ENCODE assay signal across 15 cellular contexts in the genomic region with DNA sequence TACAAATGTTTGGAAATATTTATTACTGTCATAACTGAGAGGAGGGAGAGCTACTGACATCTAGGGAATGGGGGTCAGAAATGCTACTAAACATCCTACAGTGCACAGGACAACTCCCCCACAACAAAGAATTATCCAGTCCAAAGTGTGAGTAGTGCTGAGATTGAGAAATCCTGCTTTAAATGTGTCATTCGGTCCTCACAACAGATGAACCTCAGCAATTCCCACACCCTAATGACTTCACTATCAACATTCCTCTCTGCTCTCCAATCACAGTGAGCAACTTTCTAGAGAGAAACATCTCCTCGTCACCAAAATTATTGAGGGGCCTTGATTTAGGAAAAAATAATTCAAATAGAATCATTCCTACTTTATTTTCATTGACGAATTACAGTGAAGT. TPM values are rescaled to one million over a fixed set of nuclear protein-coding genes. Genes with fewer than 3 reads are reported as not detected.
DNase-seq lines count a peak whose midpoint lies in the region; ATAC-seq and TF ChIP-seq lines count a peak whose summit lies in the region.
"Had no signal": no experiment of that assay in that cellular context is flagged by ENCODE, and none has a peak within 500 bp of the region (broad histone marks: within the 10 kb centered on the region; RNA-seq: fewer than 3 reads in every experiment).

No MANE protein-coding gene starts in this region.

- H3K27me3 ChIP-seq in right atrium auricular region (no peaks in the 10 kb centered on the region), spleen (replicated peaks in 1 of 7) (no peaks in the 10 kb centered on the region)
- H3K27me3 ChIP-seq in CD8-positive, alpha-beta memory T cell (ENCODE audit: insufficient read depth, low read length, poor library complexity, severe bottlenecking), result no peaks in the 10 kb centered on the region
- H3K27me3 ChIP-seq: colonic mucosa, esophagus squamous epithelium had no signal

- H3K4me3 ChIP-seq in right atrium auricular region (no peak overlapping the region), fibroblast of villous mesenchyme (ENCODE audit: low read depth, low read length) (no peak overlapping the region), spleen (no peak overlapping the region)
- no peak overlapping the region for H3K4me3 ChIP-seq in CD8-positive, alpha-beta memory T cell (ENCODE audit: low read length)
- H3K4me3 ChIP-seq: colonic mucosa, esophagus squamous epithelium, GM12878 had no signal

- POLR2A ChIA-PET in CD8-positive, alpha-beta memory T cell (lab: Charles Lee), result interaction anchor here (0.7 kb wide), 1 partner anchor 10 kb away, joined by 3 read pairs; no protein-coding TSS in a partner anchor

- H3K4me3 Mint-ChIP-seq in CD8-positive, alpha-beta memory T cell, result no peak overlapping the region
- H3K4me3 Mint-ChIP-seq: activated naive CD8-positive, alpha-beta T cell treated with anti-CD3 and anti-CD28 coated beads for 36 hours had no signal

- no peaks in the 10 kb centered on the region for H3K36me3 ChIP-seq in right atrium auricular region
- no peaks in the 10 kb centered on the region for H3K36me3 ChIP-seq in CD8-positive, alpha-beta memory T cell (ENCODE audit: insufficient read depth, low read length)
- peaks cover 0 to 50% (median 8%) of the 10 kb centered on the region in 6 donors for H3K36me3 ChIP-seq in spleen
- H3K36me3 ChIP-seq: colonic mucosa had no signal

- DNase-seq in left ventricle myocardium superior (no peak), right atrium auricular region (ENCODE audit: low spot score) (no peak), RPMI7951 (ENCODE audit: low read depth) (peak; percentile 46), fibroblast of villous mesenchyme (ENCODE audit: low read depth) (peak; percentile 90), nucleus accumbens (lab: John Stamatoyannopoulos, UW) (no peak), spleen (no peak)
- DNase-seq in CD8-positive, alpha-beta memory T cell, result no peak
- DNase-seq: activated naive CD8-positive, alpha-beta T cell treated with anti-CD3 and anti-CD28 coated beads for 36 hours; colonic mucosa; esophagus squamous epithelium; midbrain had no signal

- WGBS in spleen, 5 donors, result 76 to 93% (median 79%) methylated on average over 3 of the region's 3 CpGs

- H3K9me3 ChIP-seq in right atrium auricular region (no peaks in the 10 kb centered on the region), spleen (no peaks in the 10 kb centered on the region)
- H3K9me3 ChIP-seq in CD8-positive, alpha-beta memory T cell (ENCODE audit: low read length), result no peaks in the 10 kb centered on the region
- H3K9me3 ChIP-seq: colonic mucosa, esophagus squamous epithelium had no signal

- no peaks in the 10 kb centered on the region for H3K27me3 Mint-ChIP-seq in CD8-positive, alpha-beta memory T cell
- H3K27me3 Mint-ChIP-seq: activated naive CD8-positive, alpha-beta T cell treated with anti-CD3 and anti-CD28 coated beads for 36 hours had no signal

- H3K4me1 ChIP-seq in right atrium auricular region (no peaks in the 10 kb centered on the region), spleen (peaks cover 0 to 18% (median 4%) of the 10 kb centered on the region in 6 donors)
- H3K4me1 ChIP-seq in CD8-positive, alpha-beta memory T cell (ENCODE audit: insufficient read depth, low read length), result no peaks in the 10 kb centered on the region
- H3K4me1 ChIP-seq: colonic mucosa, parathyroid adenoma had no signal

- H3K27ac ChIP-seq in right atrium auricular region, result no peak overlapping the region
- no peak overlapping the region for H3K27ac ChIP-seq in CD8-positive, alpha-beta memory T cell (ENCODE audit: low read depth, low read length)
- H3K27ac ChIP-seq in spleen, result no peak overlapping the region
- H3K27ac ChIP-seq: colonic mucosa, esophagus squamous epithelium, parathyroid adenoma had no signal

- peaks cover 3 to 47% (median 8%) of the 10 kb centered on the region in 3 donors for H3K36me3 Mint-ChIP-seq in CD8-positive, alpha-beta memory T cell

- H3K9me3 Mint-ChIP-seq in CD8-positive, alpha-beta memory T cell, result no peaks in the 10 kb centered on the region
- H3K9me3 Mint-ChIP-seq: activated naive CD8-positive, alpha-beta T cell treated with anti-CD3 and anti-CD28 coated beads for 36 hours had no signal

- TF ChIP-seq POLR2A in spleen (IDR thresholded peaks at IDR 0.05), result no peak

- H3K4me1 Mint-ChIP-seq in CD8-positive, alpha-beta memory T cell, result peaks cover 2 to 4% (median 2%) of the 10 kb centered on the region in 3 donors

- TF ChIP-seq CTCF in right atrium auricular region (IDR thresholded peaks at IDR 0.05) (no peak), fibroblast of villous mesenchyme (IDR thresholded peaks at IDR 0.05; ENCODE audit: insufficient read depth, low read depth, low read length) (no peak), spleen (IDR thresholded peaks at IDR 0.05 in 8 of 11, conservative IDR thresholded peaks at IDR 0.05 in 3 of 11) (no peak)

- intact Hi-C loops in left ventricle myocardium superior (cut with micrococcal nuclease), result no loop called here
- intact Hi-C loops in spleen (cut with DNase I; ENCODE audit: low total_unique reads), result no loop called here

- ATAC-seq in left ventricle myocardium superior (peak; percentile 43), HG03571 (IDR thresholded peaks at IDR 0.05; ENCODE audit: unreplicated experiment) (no peak)
- ATAC-seq: GM12878, SK-N-SH treated with all-trans-retinoic acid at 6 μM for 48 hours had no signal

- CTCF ChIA-PET in CD8-positive, alpha-beta memory T cell (lab: Charles Lee), result no interaction called here

- peak overlapping the region in 1 of 8 donors; percentile 50 for H3K27ac Mint-ChIP-seq in CD8-positive, alpha-beta memory T cell
- H3K27ac Mint-ChIP-seq: activated naive CD8-positive, alpha-beta T cell treated with anti-CD3 and anti-CD28 coated beads for 36 hours had no signal

RNA-seq across cellular contexts. Expression of a gene that starts 18.0 kb away (rescaled TPM):
- total RNA-seq in left ventricle myocardium superior, result 29.4 TPM
- total RNA-seq in right atrium auricular region, result 10 to 100 TPM; 27.0 to 27.3 TPM
- 23.5 and 32.1 TPM in 2 replicates for total RNA-seq in RPMI7951 (2014; rRNA removed; shearing (Covaris generic))
- 10.6 and 26.8 TPM in 2 replicates for total RNA-seq in fibroblast of villous mesenchyme
- total RNA-seq in CD8-positive, alpha-beta memory T cell, result 10 to 100 TPM; 15.9 to 17.6 TPM
- polyA plus RNA-seq in CD8-positive, alpha-beta memory T cell, result 40.5 TPM
- total RNA-seq in spleen, result 10 to 100 TPM; 31.4 to 48.6 (median 40.1) TPM
- 10 to 100 TPM; 19.3 to 23.1 (median 22.1) TPM for polyA plus RNA-seq in spleen

RNA-seq across cellular contexts. Expression of a gene that starts 48.5 kb away (rescaled TPM):
- total RNA-seq in left ventricle myocardium superior, result 0.25 TPM
- total RNA-seq in right atrium auricular region, result under 1 TPM in 1 of 2 donors, not detected in 1; 0.71 TPM
- total RNA-seq in RPMI7951 (2014; rRNA removed; shearing (Covaris generic)), result not detected in 2 replicates
- 0.97 and 17.7 TPM in 2 replicates for total RNA-seq in fibroblast of villous mesenchyme
- not detected for total RNA-seq in CD8-positive, alpha-beta memory T cell
- polyA plus RNA-seq in CD8-positive, alpha-beta memory T cell, result not detected
- total RNA-seq in spleen, result 1 to 10 TPM in 3 of 7 donors, under 1 TPM in 3, not detected in 1; 0.35 to 1.7 (median 0.80) TPM
- 1 to 10 TPM in 1 of 3 donors, under 1 TPM in 2; 0.50 to 1.0 (median 0.61) TPM for polyA plus RNA-seq in spleen

Comparison
In these comparisons a context has a peak if more than half of its experiments do, and no peak if none do; other contexts are left out.
1. DNase-seq: peak in RPMI7951 (single experiment) and fibroblast of villous mesenchyme (single experiment); none in left ventricle myocardium superior (single experiment), right atrium auricular region (single experiment), CD8-positive, alpha-beta memory T cell (0 of 5), nucleus accumbens (0 of 56) and spleen (single experiment).